8 cellular contexts compared by ENCODE assay signal in genomic region chr11:57249384-57250319, GRCh38. TPM values are rescaled to one million over a fixed set of nuclear protein-coding genes. Genes with fewer than 3 reads are reported as not detected.
DNase-seq lines count a peak whose midpoint lies in the region; ATAC-seq and TF ChIP-seq lines count a peak whose summit lies in the region.

No MANE protein-coding gene starts in this region.

- H3K4me3 ChIP-seq in ACC112 (ENCODE audit: low read depth, low read length) (peak overlapping the region; percentile 38), GM12875 (ENCODE audit: low read depth, low read length) (no peak overlapping the region), fibroblast of lung (replicated peaks in 1 of 4; ENCODE audit: control extremely low read depth in 1 of 4, insufficient read depth in 1 of 4, low read depth in 3 of 4, low read length in 4 of 4) (no peak overlapping the region), neuronal stem cell (ENCODE audit: low read length in 2 of 2) (no peak overlapping the region), upper lobe of left lung (peak overlapping the region in 1 of 4 donors; percentile 5)

- H3K18ac ChIP-seq in neuronal stem cell (ENCODE audit: low read length): no peak overlapping the region

- H2AK5ac ChIP-seq in neuronal stem cell (ENCODE audit: low read depth, low read length): no peak overlapping the region

- H3K4me2 ChIP-seq in fibroblast of lung (ENCODE audit: extremely low read depth, insufficient read depth, low read length): no peak overlapping the region
- H3K4me2 ChIP-seq in neuronal stem cell (ENCODE audit: insufficient read depth, low read length, poor library complexity, severe bottlenecking): no peak overlapping the region

- H3K79me2 ChIP-seq in ACC112 (ENCODE audit: control insufficient read depth, insufficient read depth, low read length, unreplicated experiment) (no peaks in the 10 kb centered on the region), fibroblast of lung (ENCODE audit: control insufficient read depth, insufficient read depth, low read length) (no peaks in the 10 kb centered on the region)

- no peak overlapping the region for H3K4me3 Mint-ChIP-seq in activated CD8-positive, alpha-beta T cell treated with anti-CD3 and anti-CD28 coated beads, Interleukin-2, amount 10 ng/mL, durations not matched to agents 7 days and 5 days

- H3K27me3 ChIP-seq in ACC112 (ENCODE audit: insufficient read depth, low read length) (peaks cover 36% of the 10 kb centered on the region), fibroblast of lung (ENCODE audit: control insufficient read depth, insufficient read depth, low read length) (no peaks in the 10 kb centered on the region), neuronal stem cell (ENCODE audit: control insufficient read depth in 3 of 3, insufficient read depth in 3 of 3, low read depth in 1 of 3, low read length in 3 of 3) (no peaks in the 10 kb centered on the region), upper lobe of left lung (no peaks in the 10 kb centered on the region)

- peaks cover 12% of the 10 kb centered on the region for H3K27me3 Mint-ChIP-seq in activated CD8-positive, alpha-beta T cell treated with anti-CD3 and anti-CD28 coated beads, Interleukin-2, amount 10 ng/mL, durations not matched to agents 7 days and 5 days (ENCODE audit: low read depth)

- no peak overlapping the region for H3K27ac Mint-ChIP-seq in activated CD8-positive, alpha-beta T cell treated with anti-CD3 and anti-CD28 coated beads, Interleukin-2, amount 10 ng/mL, durations not matched to agents 7 days and 5 days

- no peak overlapping the region for H4K91ac ChIP-seq in neuronal stem cell (ENCODE audit: low read depth, low read length, poor library complexity)

- H3K4ac ChIP-seq in neuronal stem cell (ENCODE audit: low read length): no peak overlapping the region

- H3K9ac ChIP-seq in fibroblast of lung (ENCODE audit: insufficient read depth, low read length) (no peak overlapping the region), neuronal stem cell (ENCODE audit: low read depth, low read length, poor library complexity) (no peak overlapping the region)

- no peaks in the 10 kb centered on the region for H3K9me3 Mint-ChIP-seq in activated CD8-positive, alpha-beta T cell treated with anti-CD3 and anti-CD28 coated beads, Interleukin-2, amount 10 ng/mL, durations not matched to agents 7 days and 5 days (ENCODE audit: insufficient read depth)

- no peaks in the 10 kb centered on the region for H3K79me1 ChIP-seq in neuronal stem cell (ENCODE audit: low read depth, low read length)

- H3K36me3 ChIP-seq in ACC112 (ENCODE audit: insufficient read depth, low read length) (no peaks in the 10 kb centered on the region), fibroblast of lung (ENCODE audit: control insufficient read depth, insufficient read depth, low read length) (no peaks in the 10 kb centered on the region), neuronal stem cell (replicated peaks in 1 of 2; ENCODE audit: control insufficient read depth in 2 of 2, insufficient read depth in 2 of 2, low read length in 2 of 2) (no peaks in the 10 kb centered on the region), upper lobe of left lung (no peaks in the 10 kb centered on the region)

- H2BK5ac ChIP-seq in neuronal stem cell (ENCODE audit: low read length): no peak overlapping the region

- no peak overlapping the region for H2BK120ac ChIP-seq in neuronal stem cell (ENCODE audit: low read depth, low read length)

- H3K23ac ChIP-seq in neuronal stem cell (ENCODE audit: low read depth, low read length, poor library complexity): no peak overlapping the region

- H3K36me3 Mint-ChIP-seq in activated CD8-positive, alpha-beta T cell treated with anti-CD3 and anti-CD28 coated beads, Interleukin-2, amount 10 ng/mL, durations not matched to agents 7 days and 5 days (ENCODE audit: low read depth): no peaks in the 10 kb centered on the region

- DNase-seq in NCI-H2227 (lab: John Stamatoyannopoulos, UW; ENCODE audit: unreplicated experiment) (peak; percentile 75), fibroblast of lung (ENCODE audit: low read depth in 2 of 2) (peak; percentile 38 to 72), neuronal stem cell (ENCODE audit: low spot score) (peak; percentile 58), upper lobe of left lung (peak in 1 of 2 donors; percentile 53)
- DNase-seq in activated CD8-positive, alpha-beta T cell treated with anti-CD3 and anti-CD28 coated beads, Interleukin-2, amount 10 ng/mL, durations not matched to agents 7 days and 5 days: peak; percentile 66

- ATAC-seq in HG02938 (IDR thresholded peaks at IDR 0.05; ENCODE audit: unreplicated experiment): peak; percentile 51
- ATAC-seq in activated CD8-positive, alpha-beta T cell treated with anti-CD3 and anti-CD28 coated beads, Interleukin-2, amount 10 ng/mL, durations not matched to agents 7 days and 5 days: peak; percentile 19
- peak in 1 of 2 donors; percentile 88 for ATAC-seq in upper lobe of left lung (ENCODE audit: low FRiP score in 2 of 2)

- no peak overlapping the region for H3K27ac ChIP-seq in ACC112 (ENCODE audit: low read depth, low read length)
- H3K27ac ChIP-seq in fibroblast of lung (ENCODE audit: insufficient read depth, low read length): no peak overlapping the region
- no peak overlapping the region for H3K27ac ChIP-seq in neuronal stem cell (replicated peaks; ENCODE audit: low read length)
- H3K27ac ChIP-seq in upper lobe of left lung: peak overlapping the region in 1 of 4 donors; percentile 29

- WGBS in neuronal stem cell (ENCODE audit: extremely low coverage in 2 of 2, insufficient read length in 2 of 2, insufficient replicate concordance in 1 of 2), 2 donors: no CpG with 5 or more reads among the region's 10 CpGs
- WGBS in upper lobe of left lung, 2 donors: 32 to 34% methylated on average over 10 of the region's 10 CpGs

- no peak overlapping the region for H2BK15ac ChIP-seq in neuronal stem cell (ENCODE audit: low read length)

- H3K4me1 ChIP-seq in ACC112 (ENCODE audit: control insufficient read depth, insufficient read depth, low read length, unreplicated experiment) (peaks cover 10% of the 10 kb centered on the region), fibroblast of lung (ENCODE audit: control insufficient read depth, extremely low read depth, insufficient read depth, low read length) (no peaks in the 10 kb centered on the region), neuronal stem cell (ENCODE audit: control insufficient read depth in 2 of 2, insufficient read depth in 1 of 2, low read depth in 1 of 2, low read length in 2 of 2) (peaks cover 3 to 9% of the 10 kb centered on the region in 2 donors), upper lobe of left lung (peaks cover 5 to 13% (median 6%) of the 10 kb centered on the region in 4 donors)

- no peak overlapping the region for H2BK12ac ChIP-seq in neuronal stem cell (ENCODE audit: low read length)

- TF ChIP-seq CTCF in GM12875 (IDR thresholded peaks at IDR 0.05; ENCODE audit: borderline replicate concordance, insufficient read depth, low read depth, low read length) (peak; percentile 72), fibroblast of lung (conservative IDR thresholded peaks at IDR 0.05 in 1 of 2, IDR thresholded peaks at IDR 0.05 in 1 of 2; ENCODE audit: low read depth in 1 of 2, low read length in 2 of 2) (peak; percentile 86 to 88), upper lobe of left lung (IDR thresholded peaks at IDR 0.05) (peak; percentile 52 to 78 (median 72))

- TF ChIP-seq EP300 in upper lobe of left lung (IDR thresholded peaks at IDR 0.05): no peak

- POLR2A ChIA-PET in activated CD8-positive, alpha-beta T cell treated with anti-CD3 and anti-CD28 coated beads, Interleukin-2, amount 10 ng/mL, durations not matched to agents 7 days and 5 days (lab: Charles Lee): interaction anchor here (0.8 to 0.9 kb wide), 2 partner anchors 201 to 407 kb away, joined by 3 read pairs; no protein-coding TSS in a partner anchor

- H4K8ac ChIP-seq in neuronal stem cell (ENCODE audit: low read depth, low read length): no peak overlapping the region

- H3K9me3 ChIP-seq in fibroblast of lung (ENCODE audit: control insufficient read depth, insufficient read depth, low read depth, low read length) (no peaks in the 10 kb centered on the region), neuronal stem cell (replicated peaks in 1 of 2; ENCODE audit: control insufficient read depth in 2 of 2, insufficient read depth in 1 of 2, low read depth in 1 of 2, low read length in 2 of 2) (no peaks in the 10 kb centered on the region), upper lobe of left lung (no peaks in the 10 kb centered on the region)

- peaks cover 8% of the 10 kb centered on the region for H3K4me1 Mint-ChIP-seq in activated CD8-positive, alpha-beta T cell treated with anti-CD3 and anti-CD28 coated beads, Interleukin-2, amount 10 ng/mL, durations not matched to agents 7 days and 5 days (ENCODE audit: low read depth)

- CTCF ChIA-PET in activated CD8-positive, alpha-beta T cell treated with anti-CD3 and anti-CD28 coated beads, Interleukin-2, amount 10 ng/mL, durations not matched to agents 7 days and 5 days (lab: Charles Lee): interaction anchor here (0.5 to 5.8 kb wide), 36 partner anchors 9 to 467 kb away, joined by 3 to 122 read pairs (median 4); partner anchors contain the start of gene TNKS1BP1

- no peaks in the 10 kb centered on the region for H4K20me1 ChIP-seq in fibroblast of lung (ENCODE audit: control insufficient read depth, extremely low read depth, insufficient read depth, low read length)

- no peak overlapping the region for H3K14ac ChIP-seq in neuronal stem cell (ENCODE audit: low read length)

- H2AFZ ChIP-seq in ACC112 (ENCODE audit: low read length, unreplicated experiment) (peak overlapping the region; percentile 33), fibroblast of lung (ENCODE audit: low read length) (no peak overlapping the region), neuronal stem cell (ENCODE audit: low read length) (peak overlapping the region; percentile 87)

- no peak for TF ChIP-seq POLR2A in upper lobe of left lung (IDR thresholded peaks at IDR 0.05)

RNA-seq across cellular contexts. Expression of gene APLNR, which starts 12.6 kb away (rescaled TPM):
- total RNA-seq in activated CD8-positive, alpha-beta T cell treated with anti-CD3 and anti-CD28 coated beads, Interleukin-2, amount 10 ng/mL, durations not matched to agents 7 days and 5 days: not detected
- total RNA-seq in fibroblast of lung (not detected in 2 replicates), upper lobe of left lung (1 to 10 TPM in 5 of 6 donors, not detected in 1; 1.1 to 5.7 (median 1.9) TPM)
- polyA plus RNA-seq in fibroblast of lung: not detected in 2 replicates
- not detected in 2 replicates for polyA plus RNA-seq in fibroblast of lung (2012)
- not detected in 2 replicates for polyA minus RNA-seq in fibroblast of lung (ENCODE audit: low replicate concordance)
- 1.6 TPM for polyA plus RNA-seq in neuronal stem cell (2013, experiment 1 of 2)
- polyA plus RNA-seq in neuronal stem cell (2013, experiment 2 of 2): 1.6 TPM
